In the genomic region with DNA sequence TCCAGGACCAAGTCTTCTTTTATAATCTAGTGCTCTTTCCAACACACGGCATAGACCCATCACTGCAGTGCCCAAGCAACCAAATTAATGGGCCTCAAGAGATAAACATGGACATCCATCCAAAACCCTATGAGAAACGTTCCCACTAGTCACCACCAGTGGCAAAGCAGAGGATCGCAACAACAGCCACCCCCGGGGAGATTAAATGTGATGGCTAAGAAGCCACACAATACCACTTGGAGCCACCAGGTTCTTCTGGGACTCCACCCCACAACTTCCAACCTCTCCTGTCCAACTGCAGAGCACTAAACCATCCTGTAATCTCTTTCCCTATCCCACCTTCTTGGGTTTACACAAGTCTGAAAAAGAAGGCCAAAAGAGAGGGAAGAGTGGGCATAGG, we compare ENCODE assay signal across 22 cellular contexts.
DNase-seq lines count a peak whose midpoint lies in the region; ATAC-seq and TF ChIP-seq lines count a peak whose summit lies in the region.
"Had no signal": no experiment of that assay in that cellular context is flagged by ENCODE, and none has a peak within 500 bp of the region (broad histone marks: within the 10 kb centered on the region; RNA-seq: fewer than 3 reads in every experiment).

No MANE protein-coding gene starts in this region.

- peaks cover 4% of the 10 kb centered on the region for H3K9me3 Mint-ChIP-seq in endodermal cell
- H3K9me3 Mint-ChIP-seq: CD8-positive, alpha-beta T cell had no signal

- H3K4me1 Mint-ChIP-seq in endodermal cell = peaks cover 19% of the 10 kb centered on the region
- H3K4me1 Mint-ChIP-seq: CD4-positive, CD25-positive, alpha-beta regulatory T cell had no signal

- no peaks in the 10 kb centered on the region for H3K36me3 ChIP-seq in OCI-LY3 (replicated peaks; ENCODE audit: low read depth, low read length)
- peaks cover 11% of the 10 kb centered on the region for H3K36me3 ChIP-seq in endodermal cell (ENCODE audit: control insufficient read depth, insufficient read depth, low read length)
- H3K36me3 ChIP-seq: BLaER1 had no signal

- H3K4me3 Mint-ChIP-seq in endodermal cell = no peak overlapping the region
- H3K4me3 Mint-ChIP-seq: B cell; CD4-positive, CD25-positive, alpha-beta regulatory T cell; CD8-positive, alpha-beta T cell; HFFc6 had no signal

- H3K27me3 ChIP-seq in OCI-LY3 (ENCODE audit: low read depth, low read length) = no peaks in the 10 kb centered on the region
- H3K27me3 ChIP-seq in endodermal cell (ENCODE audit: control insufficient read depth, insufficient read depth, low read length, poor library complexity, severe bottlenecking) = peaks cover 7% of the 10 kb centered on the region
- H3K27me3 ChIP-seq: BLaER1 had no signal

- H3K9me3 ChIP-seq in OCI-LY3 (ENCODE audit: insufficient read depth, low read length) (no peaks in the 10 kb centered on the region), endodermal cell (ENCODE audit: control insufficient read depth, low read length) (peaks cover 13% of the 10 kb centered on the region)
- H3K9me3 ChIP-seq: Caco-2 had no signal

- H3K27ac ChIP-seq in OCI-LY3 (ENCODE audit: low read length) (peak overlapping the region; percentile 25; the same call in 1 of the 2 replicates), endodermal cell (ENCODE audit: low read depth, low read length) (no peak overlapping the region)
- H3K27ac ChIP-seq: 22Rv1, BLaER1, C4-2B, GM23248 had no signal

- no peak overlapping the region for H2AFZ ChIP-seq in OCI-LY3 (ENCODE audit: low read depth, low read length)
- H2AFZ ChIP-seq: GM23248 had no signal

- H3K9ac ChIP-seq in OCI-LY3 (ENCODE audit: low read length) (no peak overlapping the region), endodermal cell (ENCODE audit: extremely low read depth, low read length, poor library complexity, severe bottlenecking) (no peak overlapping the region)
- H3K9ac ChIP-seq: BLaER1, GM23248 had no signal

- DNase-seq in DMS53 (lab: John Stamatoyannopoulos, UW) = peak; percentile 7
- no peak for DNase-seq in DMS53 treated with DMSO at 0.1 percent for 48 hours (lab: John Stamatoyannopoulos, UW; ENCODE audit: unreplicated experiment)
- DNase-seq in GM12864 (ENCODE audit: low read depth) = no peak
- DNase-seq in endodermal cell = peak; percentile 63
- DNase-seq in foreskin fibroblast = no peak
- DNase-seq in ureter (ENCODE audit: low spot score) = no peak
- DNase-seq: Caco-2; CD4-positive, CD25-positive, alpha-beta regulatory T cell; CD8-positive, alpha-beta T cell; DMS153; DMS79 treated with DMSO at 0.1 percent for 48 hours; GF-D8; GM23248; H7; HCEC 1CT; HFFc6 had no signal

- no peaks in the 10 kb centered on the region for H4K20me1 ChIP-seq in OCI-LY3 (ENCODE audit: insufficient read depth, low read length)
- H4K20me1 ChIP-seq: BLaER1 had no signal

- H3K4me3 ChIP-seq in GM12864 (ENCODE audit: low read depth, low read length) (no peak overlapping the region), OCI-LY3 (ENCODE audit: low read length) (no peak overlapping the region), endodermal cell (ENCODE audit: low read length) (no peak overlapping the region), foreskin fibroblast (ENCODE audit: low read depth in 1 of 2, low read length in 2 of 2) (no peak overlapping the region)
- H3K4me3 ChIP-seq: BLaER1, GM23248 had no signal

- no peak overlapping the region for H3K27ac Mint-ChIP-seq in endodermal cell
- H3K27ac Mint-ChIP-seq: B cell; CD4-positive, CD25-positive, alpha-beta regulatory T cell; CD8-positive, alpha-beta T cell; HFFc6 had no signal

- H3K4me1 ChIP-seq in OCI-LY3 (ENCODE audit: low read length) (peaks cover 29% of the 10 kb centered on the region), endodermal cell (ENCODE audit: control insufficient read depth, insufficient read depth, low read length) (peaks cover 5% of the 10 kb centered on the region)
- H3K4me1 ChIP-seq: BLaER1 had no signal

- peak; percentile 4 for TF ChIP-seq CTCF in GM12864 (IDR thresholded peaks at IDR 0.05; ENCODE audit: low read depth, low read length, missing control alignments)
- no peak for TF ChIP-seq CTCF in OCI-LY3 (IDR thresholded peaks at IDR 0.05; ENCODE audit: low read depth, low read length)
- peak; percentile 46 for TF ChIP-seq CTCF in endodermal cell (conservative IDR thresholded peaks at IDR 0.05)
- no peak for TF ChIP-seq CTCF in foreskin fibroblast (IDR thresholded peaks at IDR 0.05; ENCODE audit: low read depth, low read length)

- H3K4me2 ChIP-seq in OCI-LY3 (ENCODE audit: low read length) = peak overlapping the region; percentile 14; the same call in 1 of the 2 replicates
- H3K4me2 ChIP-seq: BLaER1 had no signal

- ATAC-seq in GM18907 (IDR thresholded peaks at IDR 0.05; ENCODE audit: unreplicated experiment) = no peak
- ATAC-seq: CD8-positive, alpha-beta T cell had no signal

- whole genome bisulfite sequencing in endodermal cell (ENCODE audit: insufficient coverage in 1 of 2, insufficient read length in 1 of 2), 2 experiments = 93 to 100% methylated on average over 1 to 4 of the region's 4 CpGs

- peaks cover 17% of the 10 kb centered on the region for H3K36me3 Mint-ChIP-seq in endodermal cell (ENCODE audit: low read depth)
- H3K36me3 Mint-ChIP-seq: CD4-positive, CD25-positive, alpha-beta regulatory T cell; CD8-positive, alpha-beta T cell had no signal

- H3K79me2 ChIP-seq in OCI-LY3 (ENCODE audit: low read length) = no peaks in the 10 kb centered on the region

- peaks cover 14% of the 10 kb centered on the region for H3K27me3 Mint-ChIP-seq in endodermal cell (ENCODE audit: insufficient read depth)
- H3K27me3 Mint-ChIP-seq: B cell; CD4-positive, CD25-positive, alpha-beta regulatory T cell had no signal

Comparison
In these comparisons a context has a peak if more than half of its experiments do, and no peak if none do; other contexts are left out.
1. DNase-seq: peak in DMS53 (single experiment) and endodermal cell (single experiment); none in DMS53 treated with DMSO at 0.1 percent for 48 hours (single experiment), GM12864 (single experiment), foreskin fibroblast (0 of 2) and ureter (single experiment).
2. CTCF ChIP-seq: peak in GM12864 (single experiment) and endodermal cell (single experiment); none in OCI-LY3 (single experiment) and foreskin fibroblast (single experiment).